ENCODE assay signal across 20 cellular contexts in the genomic region with DNA sequence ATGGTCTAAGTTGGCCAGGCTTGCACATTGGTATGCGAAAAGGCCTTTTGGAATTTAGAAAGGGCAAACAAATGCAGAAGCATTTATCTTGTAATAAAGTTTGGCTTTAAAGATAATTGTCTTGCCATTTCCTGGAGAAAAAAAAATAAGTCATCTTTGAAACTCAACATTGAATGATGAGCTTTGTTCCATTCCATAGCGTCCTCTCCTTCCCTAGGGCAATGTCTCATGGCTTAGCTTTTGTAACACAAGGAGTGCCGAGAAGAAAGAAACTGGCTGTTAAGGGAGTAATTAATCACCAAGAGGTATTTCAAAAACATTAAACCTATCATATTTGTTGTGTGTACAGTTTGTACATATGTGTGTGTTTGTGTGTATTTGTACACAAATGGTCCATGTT.
"Had no signal": no experiment of that assay in that cellular context is flagged by ENCODE, and none has a peak within 500 bp of the region (broad histone marks: within the 10 kb centered on the region; RNA-seq: fewer than 3 reads in every experiment).

No MANE protein-coding gene starts in this region.

- H3K4me3 ChIP-seq: MG63 had no signal

- DNase-seq: KBM-7, MG63, NCI-H1092, NCI-H1105 treated with DMSO at 0.1 percent for 48 hours, NCI-H1417 treated with DMSO at 0.1 percent for 48 hours, NCI-H146, NCI-H1694 treated with DMSO at 0.1 percent for 48 hours, NCI-H1930, NCI-H2081, NCI-H2171, NCI-H226, NCI-H446, NCI-H510A, NCI-H524 treated with DMSO at 0.1 percent for 48 hours, NCI-H69, NCI-H774, Right ventricle myocardium superior, RPMI8226, SIG-M5, SW 1271 had no signal

- H3K36me3 ChIP-seq: MG63 had no signal
